Comparison of ENCODE assay signal across 9 cellular contexts in genomic region chr20:18019068-18019467, GRCh38. TPM values are rescaled to one million over a fixed set of nuclear protein-coding genes. Genes with fewer than 3 reads are reported as not detected.
DNase-seq lines count a peak whose midpoint lies in the region; ATAC-seq and TF ChIP-seq lines count a peak whose summit lies in the region.
"Had no signal": no experiment of that assay in that cellular context is flagged by ENCODE, and none has a peak within 500 bp of the region (broad histone marks: within the 10 kb centered on the region; RNA-seq: fewer than 3 reads in every experiment).

No MANE protein-coding gene starts in this region.

- H3K9ac ChIP-seq in GM23248: no peak overlapping the region

- BruUV-seq in Panc1 (replicated peaks; lab: Mats Ljungman, UMichigan): no TSS peak

- no peak overlapping the region for H3K4me2 ChIP-seq in GM23248 (ENCODE audit: unreplicated experiment)

- no peaks in the 10 kb centered on the region for H3F3A ChIP-seq in GM23248 (ENCODE audit: insufficient read depth)

- intact Hi-C loops in Panc1 (cut with micrococcal nuclease; ENCODE audit: unreplicated experiment): no loop called here
- intact Hi-C loops in sciatic nerve (cut with DNase I): no loop called here

- TF ChIP-seq CTCF in GM06990 (IDR thresholded peaks at IDR 0.05; ENCODE audit: insufficient read depth, low read length, poor library complexity, severe bottlenecking) (peak; percentile 72), Panc1 (IDR thresholded peaks at IDR 0.05) (no peak; the same call in 1 of the 2 replicates), foreskin fibroblast (IDR thresholded peaks at IDR 0.05; ENCODE audit: low read depth, low read length) (peak; percentile 29)

- no peaks in the 10 kb centered on the region for H4K20me1 ChIP-seq in GM23248 (ENCODE audit: insufficient read depth)

- no peak overlapping the region for H3K4me3 ChIP-seq in GM06990 (replicated peaks; ENCODE audit: low read depth, low read length)
- no peak overlapping the region for H3K4me3 ChIP-seq in GM23248
- no peak overlapping the region for H3K4me3 ChIP-seq in Panc1 (ENCODE audit: low read depth in 2 of 2, low read length in 2 of 2)
- H3K4me3 ChIP-seq in foreskin fibroblast (ENCODE audit: low read depth in 1 of 2, low read length in 2 of 2): no peak overlapping the region

- 0% methylated on average over 1 of the region's 1 CpG for WGBS in GM23248 (ENCODE audit: low coverage in 1 of 2, low lambda C conversion rate in 2 of 2, missing lambda C conversion rate in 2 of 2), 2 experiments

- DNase-seq in GM06990 (ENCODE audit: extremely low read depth, insufficient read length): no peak
- peak; percentile 42 for DNase-seq in GM23248
- DNase-seq in Panc1 (ENCODE audit: low read depth, low spot score): peak; percentile 28
- DNase-seq in foreskin fibroblast: no peak
- no peak for DNase-seq in sciatic nerve (ENCODE audit: low spot score)
- no peak for DNase-seq in DMS153 treated with DMSO at 0.1 percent for 48 hours (lab: John Stamatoyannopoulos, UW; ENCODE audit: unreplicated experiment)

- H3K9me3 ChIP-seq in GM23248 (ENCODE audit: low read depth) (no peaks in the 10 kb centered on the region), Panc1 (ENCODE audit: control insufficient read depth, insufficient read depth, low read depth, low read length) (no peaks in the 10 kb centered on the region)

- H3K9me2 ChIP-seq in GM23248 (ENCODE audit: insufficient read depth): no peaks in the 10 kb centered on the region

- in situ Hi-C loops in GM23248 (cut with MboI) (no loop called here), Panc1 (cut with HindIII; ENCODE audit: low pct_unique_long_range_greater_than_20kb, low sequenced_read_pairs) (no loop called here)

- H3K79me2 ChIP-seq in GM23248 (ENCODE audit: insufficient read depth): no peaks in the 10 kb centered on the region

- H3K4me1 ChIP-seq in GM23248 (ENCODE audit: insufficient read depth) (no peaks in the 10 kb centered on the region), Panc1 (ENCODE audit: control insufficient read depth, insufficient read depth, low read length) (no peaks in the 10 kb centered on the region)

- ATAC-seq in Panc1: no peak
- no peak for ATAC-seq in sciatic nerve
- no peak for ATAC-seq in GM19397 (IDR thresholded peaks at IDR 0.05; ENCODE audit: unreplicated experiment)
- no peak for ATAC-seq in HG03159 (IDR thresholded peaks at IDR 0.05; ENCODE audit: unreplicated experiment)

- H3K36me3 ChIP-seq in GM06990 (ENCODE audit: control insufficient read depth, insufficient read depth, low read length): no peaks in the 10 kb centered on the region
- H3K36me3 ChIP-seq in GM23248 (ENCODE audit: low read depth): no peaks in the 10 kb centered on the region
- no peaks in the 10 kb centered on the region for H3K36me3 ChIP-seq in Panc1 (ENCODE audit: control insufficient read depth, insufficient read depth, low read length)

- H2AFZ ChIP-seq in GM23248: no peak overlapping the region

- POLR2A ChIA-PET in Panc1 (lab: Charles Lee): no interaction called here

- H3K27ac ChIP-seq in GM23248 (no peak overlapping the region), Panc1 (ENCODE audit: low read length) (no peak overlapping the region)

- H3K27me3 ChIP-seq in GM06990 (replicated peaks; ENCODE audit: control insufficient read depth, insufficient read depth, low read length) (no peaks in the 10 kb centered on the region; the same call in 1 of the 2 replicates), GM23248 (replicated peaks; ENCODE audit: insufficient read depth) (peaks cover 9% of the 10 kb centered on the region; the same call in 1 of the 2 replicates), Panc1 (ENCODE audit: control insufficient read depth, insufficient read depth, low read length) (no peaks in the 10 kb centered on the region)

- CTCF ChIA-PET in Panc1 (lab: Charles Lee): no interaction called here

RNA-seq across cellular contexts. Expression of gene OVOL2, which starts 38.6 kb away (rescaled TPM):
- not detected in 2 replicates for total RNA-seq in GM23248 (2014; rRNA removed; shearing (Covaris generic))
- polyA plus RNA-seq in GM23248 (2016; fragmentation: Nextera tagmentation; extraction: Ambion mirVana): not detected in 2 replicates
- 0.77 TPM for total RNA-seq in Panc1 (2021; ENCODE audit: unreplicated experiment)
- 0.30 TPM for polyA plus RNA-seq in Panc1 (2012; ENCODE audit: insufficient read length)
- total RNA-seq in sciatic nerve: not detected
- total RNA-seq: T-helper 1 cell treated with Interleukin-12 subunit alpha and Interleukin-12 subunit beta and Interleukin-4 antibody, amounts not matched to agents 30 ng/mL and 1 ng/mL, for 36 hours had no signal

RNA-seq across cellular contexts. Expression of gene MGME1, which starts 50.2 kb away (rescaled TPM):
- 4.6 and 5.6 TPM in 2 replicates for total RNA-seq in GM23248 (2014; rRNA removed; shearing (Covaris generic))
- polyA plus RNA-seq in GM23248 (2016; fragmentation: Nextera tagmentation; extraction: Ambion mirVana): 10.4 and 11.5 TPM in 2 replicates
- total RNA-seq in Panc1 (2021; ENCODE audit: unreplicated experiment) (27.0 TPM), sciatic nerve (8.7 TPM)
- polyA plus RNA-seq in Panc1 (2012; ENCODE audit: insufficient read length): 19.1 TPM

RNA-seq across cellular contexts. Expression of gene SNX5, which starts 50.5 kb away (rescaled TPM):
- 65.2 and 67.0 TPM in 2 replicates for total RNA-seq in GM23248 (2014; rRNA removed; shearing (Covaris generic))
- 70.7 and 75.7 TPM in 2 replicates for polyA plus RNA-seq in GM23248 (2016; fragmentation: Nextera tagmentation; extraction: Ambion mirVana)
- total RNA-seq in Panc1 (2021; ENCODE audit: unreplicated experiment): 90.8 TPM
- polyA plus RNA-seq in Panc1 (2012; ENCODE audit: insufficient read length): 54.6 TPM
- total RNA-seq in sciatic nerve: 85.3 TPM

Comparison
In these comparisons a context has a peak if more than half of its experiments do, and no peak if none do; other contexts are left out.
1. DNase-seq: peak in GM23248 (single experiment) and Panc1 (single experiment); none in GM06990 (single experiment), foreskin fibroblast (0 of 2), sciatic nerve (single experiment) and DMS153 treated with DMSO at 0.1 percent for 48 hours (single experiment).